Comparison of ENCODE assay signal across 10 cellular contexts in the genomic region with DNA sequence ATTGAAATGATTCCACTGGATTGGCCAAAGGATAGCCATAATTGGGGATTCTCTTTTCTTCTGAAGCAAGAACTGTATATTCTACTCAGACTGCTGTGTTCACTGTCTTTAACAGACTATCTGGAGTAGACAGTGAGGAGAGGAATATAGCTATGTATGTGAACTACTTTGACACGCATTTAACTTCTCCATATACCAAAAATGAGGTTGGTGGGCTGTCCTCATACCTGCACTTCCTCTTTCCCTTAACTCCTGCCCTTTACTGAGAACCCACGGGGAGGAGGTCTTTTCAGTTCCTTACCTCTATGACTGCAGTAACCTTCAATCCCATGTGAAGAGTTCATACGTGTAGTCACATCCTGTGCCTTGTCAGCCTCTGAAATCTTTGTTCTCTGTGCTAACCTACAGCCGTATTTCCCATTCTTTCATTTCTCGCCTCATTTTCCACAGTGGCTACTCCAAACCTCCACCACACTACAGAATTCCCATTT.
DNase-seq lines count a peak whose midpoint lies in the region; ATAC-seq and TF ChIP-seq lines count a peak whose summit lies in the region.
"Had no signal": no experiment of that assay in that cellular context is flagged by ENCODE, and none has a peak within 500 bp of the region (broad histone marks: within the 10 kb centered on the region; RNA-seq: fewer than 3 reads in every experiment).

No MANE protein-coding gene starts in this region.

- TF ChIP-seq CTCF in suprapubic skin (IDR thresholded peaks at IDR 0.05) (no peak), BE2C (IDR thresholded peaks at IDR 0.05; ENCODE audit: low read depth, low read length) (no peak)

- H3K4me1 Mint-ChIP-seq in effector memory CD8-positive, alpha-beta T cell (ENCODE audit: low read depth in 2 of 2): peaks cover 0 to 11% of the 10 kb centered on the region in 2 donors

- H3K9me3 ChIP-seq in suprapubic skin (no peaks in the 10 kb centered on the region), BE2C (no peaks in the 10 kb centered on the region)
- H3K9me3 ChIP-seq: testis had no signal

- H3K27ac Mint-ChIP-seq in effector memory CD8-positive, alpha-beta T cell: peak overlapping the region in 1 of 2 donors; percentile 50

- H3K4me3 ChIP-seq in suprapubic skin (no peak overlapping the region), BE2C (ENCODE audit: low read depth, low read length) (no peak overlapping the region)
- H3K4me3 ChIP-seq: testis had no signal

- TF ChIP-seq EP300 in suprapubic skin (IDR thresholded peaks at IDR 0.05): no peak

- H3K27me3 ChIP-seq in suprapubic skin: no peaks in the 10 kb centered on the region
- peaks cover 32% of the 10 kb centered on the region for H3K27me3 ChIP-seq in BE2C
- H3K27me3 ChIP-seq: testis had no signal

- H3K4me3 Mint-ChIP-seq in effector memory CD8-positive, alpha-beta T cell: peak overlapping the region in 1 of 2 donors; percentile 15

- TF ChIP-seq POLR2A in suprapubic skin (IDR thresholded peaks at IDR 0.05): no peak

- no peak for DNase-seq in effector memory CD8-positive, alpha-beta T cell
- DNase-seq in NCI-H345 treated with DMSO at 0.1 percent for 48 hours (lab: John Stamatoyannopoulos, UW; ENCODE audit: unreplicated experiment) (no peak), suprapubic skin (ENCODE audit: low spot score in 2 of 2) (no peak), DMS53 treated with DMSO at 0.1 percent for 48 hours (lab: John Stamatoyannopoulos, UW; ENCODE audit: unreplicated experiment) (no peak), BE2C (no peak)
- DNase-seq: NCI-H2081, testis had no signal

- no peak overlapping the region for H3K27ac ChIP-seq in suprapubic skin
- H3K27ac ChIP-seq: testis had no signal

- H3K4me1 ChIP-seq in suprapubic skin: no peaks in the 10 kb centered on the region
- no peaks in the 10 kb centered on the region for H3K4me1 ChIP-seq in BE2C
- H3K4me1 ChIP-seq: testis had no signal

- H3K9me3 Mint-ChIP-seq in effector memory CD8-positive, alpha-beta T cell: peaks cover 5 to 6% of the 10 kb centered on the region in 2 donors

- ATAC-seq in GM18868 (IDR thresholded peaks at IDR 0.05; ENCODE audit: unreplicated experiment) (peak; percentile 83), GM21576 (IDR thresholded peaks at IDR 0.05; ENCODE audit: unreplicated experiment) (peak; percentile 62), HG03457 (IDR thresholded peaks at IDR 0.05; ENCODE audit: unreplicated experiment) (peak; percentile 53)
- ATAC-seq in effector memory CD8-positive, alpha-beta T cell (replicated peaks): peak; percentile 58

- WGBS in suprapubic skin: 67% methylated on average over 5 of the region's 5 CpGs

- H3K36me3 ChIP-seq in suprapubic skin (no peaks in the 10 kb centered on the region), BE2C (no peaks in the 10 kb centered on the region)

- H3K36me3 Mint-ChIP-seq in effector memory CD8-positive, alpha-beta T cell (ENCODE audit: insufficient read depth): no peaks in the 10 kb centered on the region

- H3K27me3 Mint-ChIP-seq in effector memory CD8-positive, alpha-beta T cell: no peaks in the 10 kb centered on the region
